8 cellular contexts compared by ENCODE assay signal in the genomic region with DNA sequence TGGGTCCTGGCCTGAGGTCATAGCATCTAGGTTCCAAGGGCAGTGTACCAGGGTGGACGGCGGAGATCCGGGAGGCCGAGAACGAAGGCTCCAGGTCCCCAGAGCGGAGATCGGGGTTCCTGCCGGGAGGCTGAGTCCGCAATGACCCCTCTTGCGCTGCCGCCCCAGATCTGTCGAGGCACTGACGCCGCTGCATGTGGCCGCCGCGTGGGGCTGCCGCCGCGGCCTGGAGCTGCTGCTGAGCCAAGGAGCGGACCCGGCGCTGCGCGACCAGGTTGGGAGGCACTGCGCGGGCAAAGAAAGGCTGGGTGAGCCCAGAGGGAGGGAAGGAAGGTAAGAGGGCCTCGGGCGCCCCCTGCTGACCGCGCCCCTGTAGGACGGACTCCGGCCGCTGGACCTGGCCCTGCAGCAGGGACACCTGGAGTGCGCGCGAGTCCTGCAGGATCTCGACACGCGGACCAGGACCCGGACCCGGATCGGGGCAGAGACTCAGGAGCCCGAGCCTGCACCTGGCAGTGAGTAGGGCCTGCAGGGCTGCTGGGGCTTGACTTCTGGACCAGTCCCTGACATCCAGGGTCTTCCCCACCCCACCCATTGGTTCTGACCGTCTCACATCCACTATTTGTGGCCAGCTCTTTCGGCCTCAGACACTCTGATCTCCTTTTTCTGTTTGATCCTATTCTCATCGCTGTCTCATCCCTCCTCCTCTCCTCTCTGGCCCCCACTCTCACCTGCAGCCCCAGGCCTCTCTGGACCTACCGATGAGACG. TPM values are rescaled to one million over a fixed set of nuclear protein-coding genes. Genes with fewer than 3 reads are reported as not detected.
DNase-seq lines count a peak whose midpoint lies in the region; ATAC-seq and TF ChIP-seq lines count a peak whose summit lies in the region.

No MANE protein-coding gene starts in this region.

- no peak overlapping the region for H3K27ac ChIP-seq in coronary artery

- TF ChIP-seq CTCF in GM12865 (IDR thresholded peaks at IDR 0.05; ENCODE audit: insufficient read depth, low read depth, low read length, missing control alignments) (peak; percentile 97), coronary artery (IDR thresholded peaks at IDR 0.05) (peak; percentile 92), lower leg skin (IDR thresholded peaks at IDR 0.05) (peak in 1 of 3 donors; percentile 83)

- intact Hi-C loops in activated CD4-positive, alpha-beta T cell treated with anti-CD3 and anti-CD28 coated beads for 36 hours (cut with DNase I, micrococcal nuclease): loop anchor here (1.0 to 2.0 kb wide), 7 partner anchors 14 to 511 kb away; no protein-coding TSS in a partner anchor
- intact Hi-C loops in lower leg skin (cut with DNase I; ENCODE audit: low total_unique reads): loop anchor here (10.0 kb wide), 1 partner anchor 78 kb away; no protein-coding TSS in a partner anchor

- no peaks in the 10 kb centered on the region for H3K36me3 Mint-ChIP-seq in activated CD4-positive, alpha-beta T cell treated with anti-CD3 and anti-CD28 coated beads for 36 hours (ENCODE audit: low read depth)

- peak overlapping the region; percentile 73 for H3K4me3 Mint-ChIP-seq in activated CD4-positive, alpha-beta T cell treated with anti-CD3 and anti-CD28 coated beads for 36 hours

- DNase-seq in GM12865 (ENCODE audit: low read depth): peak; percentile 95
- peak; percentile 68 for DNase-seq in NCI-H460 (ENCODE audit: extremely low read depth, low read depth)
- peak; percentile 90 for DNase-seq in activated CD4-positive, alpha-beta T cell treated with anti-CD3 and anti-CD28 coated beads for 36 hours
- no peak for DNase-seq in coronary artery (ENCODE audit: low spot score)
- DNase-seq in lower leg skin (ENCODE audit: low spot score in 2 of 2): peak; percentile 58 to 95
- peak; percentile 84 for DNase-seq in stimulated activated CD4-positive, alpha-beta T cell treated with anti-CD3 and anti-CD28 coated beads, Interleukin-4, amount 100 ng/mL, for 24 hours

- H3K4me3 ChIP-seq in GM12865 (ENCODE audit: low read depth, low read length) (peak overlapping the region; percentile 82), coronary artery (peak overlapping the region; percentile 62), lower leg skin (ENCODE audit: low read depth, poor library complexity, severe bottlenecking) (no peak overlapping the region)

- no peak for TF ChIP-seq POLR2A in lower leg skin (IDR thresholded peaks at IDR 0.05)

- no peaks in the 10 kb centered on the region for H3K9me3 Mint-ChIP-seq in activated CD4-positive, alpha-beta T cell treated with anti-CD3 and anti-CD28 coated beads for 36 hours (ENCODE audit: low read depth)

- peak; percentile 58 for ATAC-seq in HG03097 (IDR thresholded peaks at IDR 0.05; ENCODE audit: low FRiP score, unreplicated experiment)
- peak; percentile 96 for ATAC-seq in activated CD4-positive, alpha-beta T cell treated with anti-CD3 and anti-CD28 coated beads for 36 hours
- no peak for ATAC-seq in HG02870 (IDR thresholded peaks at IDR 0.05; ENCODE audit: unreplicated experiment)

- WGBS in lower leg skin, 2 donors: 10% methylated on average over 42 to 44 of the region's 49 CpGs

- peaks cover 3% of the 10 kb centered on the region for H3K27me3 Mint-ChIP-seq in activated CD4-positive, alpha-beta T cell treated with anti-CD3 and anti-CD28 coated beads for 36 hours

- H3K4me1 Mint-ChIP-seq in activated CD4-positive, alpha-beta T cell treated with anti-CD3 and anti-CD28 coated beads for 36 hours: peaks cover 8% of the 10 kb centered on the region

- H3K27ac Mint-ChIP-seq in activated CD4-positive, alpha-beta T cell treated with anti-CD3 and anti-CD28 coated beads for 36 hours: peak overlapping the region; percentile 59

- CTCF ChIA-PET in activated CD4-positive, alpha-beta T cell treated with anti-CD3 and anti-CD28 coated beads for 36 hours (lab: Charles Lee): interaction anchor here (0.6 to 6.3 kb wide), 10 partner anchors 10 to 545 kb away, joined by 3 to 45 read pairs (median 3); a partner anchor contains a TSS

- POLR2A ChIA-PET in activated CD4-positive, alpha-beta T cell treated with anti-CD3 and anti-CD28 coated beads for 36 hours (lab: Charles Lee): interaction anchor here (0.6 to 0.7 kb wide), 2 partner anchors 15 to 17 kb away, joined by 3 to 4 read pairs; no protein-coding TSS in a partner anchor

RNA-seq across cellular contexts. Expression of a gene that starts 1.0 kb away (rescaled TPM):
- 1.2 and 1.5 TPM in 2 replicates for total RNA-seq in NCI-H460 (2014; rRNA removed; shearing (Covaris generic))
- polyA plus RNA-seq in NCI-H460 (2014; cell fraction: nucleus; rRNA removed): 11.8 and 18.9 TPM in 2 replicates
- 1 to 10 TPM; 2.9 to 3.1 TPM for total RNA-seq in activated CD4-positive, alpha-beta T cell treated with anti-CD3 and anti-CD28 coated beads for 36 hours
- total RNA-seq in lower leg skin: 1 to 10 TPM in 1 of 4 donors, under 1 TPM in 3; 0.07 to 1.1 (median 0.36) TPM

RNA-seq across cellular contexts. Expression of a gene that starts 15.4 kb away (rescaled TPM):
- total RNA-seq in NCI-H460 (2014; rRNA removed; shearing (Covaris generic)): 71.1 and 74.3 TPM in 2 replicates
- 109 and 134 TPM in 2 replicates for polyA plus RNA-seq in NCI-H460 (2014; cell fraction: nucleus; rRNA removed)
- 100 to 1,000 TPM; 109 to 132 TPM for total RNA-seq in activated CD4-positive, alpha-beta T cell treated with anti-CD3 and anti-CD28 coated beads for 36 hours
- total RNA-seq in lower leg skin: 10 to 100 TPM; 48.3 to 61.2 (median 59.6) TPM

RNA-seq across cellular contexts. Expression of a gene that starts 18.1 kb away (rescaled TPM):
- not detected in 2 replicates for total RNA-seq in NCI-H460 (2014; rRNA removed; shearing (Covaris generic))
- polyA plus RNA-seq in NCI-H460 (2014; cell fraction: nucleus; rRNA removed): not detected in 2 replicates
- under 1 TPM in 1 of 2 experiments, not detected in 1; 0.11 TPM for total RNA-seq in activated CD4-positive, alpha-beta T cell treated with anti-CD3 and anti-CD28 coated beads for 36 hours
- total RNA-seq in lower leg skin: 1 to 10 TPM in 3 of 4 donors, under 1 TPM in 1; 0.80 to 3.0 (median 2.0) TPM

RNA-seq across cellular contexts. Expression of a gene that starts 20.6 kb away (rescaled TPM):
- total RNA-seq in NCI-H460 (2014; rRNA removed; shearing (Covaris generic)): 1.3 and 1.4 TPM in 2 replicates
- 0.43 TPM in 1 of 2 replicates, not detected in the other for polyA plus RNA-seq in NCI-H460 (2014; cell fraction: nucleus; rRNA removed)
- total RNA-seq in activated CD4-positive, alpha-beta T cell treated with anti-CD3 and anti-CD28 coated beads for 36 hours: 1 to 10 TPM; 6.1 to 8.0 TPM
- total RNA-seq in lower leg skin: 10 to 100 TPM; 20.2 to 34.9 (median 27.7) TPM

RNA-seq across cellular contexts. Expression of a gene that starts 23.0 kb away (rescaled TPM):
- total RNA-seq in NCI-H460 (2014; rRNA removed; shearing (Covaris generic)): 55.1 and 60.1 TPM in 2 replicates
- 80.4 and 108 TPM in 2 replicates for polyA plus RNA-seq in NCI-H460 (2014; cell fraction: nucleus; rRNA removed)
- total RNA-seq in activated CD4-positive, alpha-beta T cell treated with anti-CD3 and anti-CD28 coated beads for 36 hours: 10 to 100 TPM; 72.0 to 88.6 TPM
- total RNA-seq in lower leg skin: 100 to 1,000 TPM in 3 of 4 donors, 10 to 100 TPM in 1; 88.4 to 228 (median 131) TPM
